Comparison of ENCODE assay signal across 13 cellular contexts in the genomic region with DNA sequence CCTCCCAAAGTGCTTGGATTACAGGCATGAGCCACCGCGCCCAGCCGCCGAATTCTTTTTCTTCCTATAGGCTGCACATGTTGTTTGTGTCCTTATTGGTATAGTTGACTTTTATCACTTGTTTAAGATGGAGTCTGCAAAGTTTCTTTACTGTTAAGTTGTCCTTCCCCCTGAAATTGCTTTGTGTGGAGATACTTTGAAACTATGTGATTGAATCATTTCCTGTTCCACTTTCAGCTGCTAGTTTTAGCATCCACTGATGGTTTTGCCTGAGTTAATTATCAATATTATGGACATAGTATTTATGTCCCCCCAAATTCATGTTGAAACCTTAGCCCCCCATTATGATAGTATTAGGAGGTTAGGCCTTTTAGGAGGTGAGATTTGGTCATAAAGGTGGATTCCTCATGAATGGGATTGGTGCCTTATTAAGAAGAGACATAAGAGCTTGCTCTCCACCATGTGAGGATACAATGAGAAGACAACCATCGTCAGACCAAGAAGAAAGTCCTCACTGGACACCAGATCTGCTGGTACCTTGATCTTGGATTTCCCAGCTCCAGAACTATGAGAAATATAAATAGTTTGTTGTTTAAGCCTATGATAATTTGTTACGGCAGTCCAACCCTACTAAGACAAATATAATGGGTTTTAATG. TPM values are rescaled to one million over a fixed set of nuclear protein-coding genes. Genes with fewer than 3 reads are reported as not detected.
A peak's percentile ranks its signal among the peaks of the same experiment; 100 is the strongest.
DNase-seq lines count a peak whose midpoint lies in the region; ATAC-seq, FAIRE-seq and TF ChIP-seq lines count a peak whose summit lies in the region.
"Had no signal": no experiment of that assay in that cellular context is flagged by ENCODE, and none has a peak within 500 bp of the region (broad histone marks: within the 10 kb centered on the region; RNA-seq: fewer than 3 reads in every experiment).

No MANE protein-coding gene starts in this region.

- TF ChIP-seq CTCF in GM13977 (IDR thresholded peaks at IDR 0.05; ENCODE audit: extremely low read depth, insufficient read depth, missing control alignments) (no peak), Peyer's patch (IDR thresholded peaks at IDR 0.05) (no peak)

- DNase-seq in GM13977 (ENCODE audit: low spot score) (peak; percentile 26), frontal cortex (ENCODE audit: low spot score in 2 of 2) (no peak), Peyer's patch (no peak), sciatic nerve (ENCODE audit: low spot score) (no peak), ecto neural progenitor cell (ENCODE audit: low spot score) (no peak)
- no peak for DNase-seq in activated T-helper 1 cell treated with anti-CD3 and anti-CD28 coated beads, Interleukin-12 subunit alpha, Interleukin-12 subunit beta, Interleukin-2, Interleukin-4 antibody, amounts not matched to agents 30 ng/mL and 10 ng/mL and 1 ng/mL, durations not matched to agents 14 hours and 24 hours and 36 hours (ENCODE audit: low spot score)
- DNase-seq: amygdala, mesendoderm, NCI-H345, stomach, T-cell had no signal

- H3K27me3 Mint-ChIP-seq in activated T-helper 1 cell treated with anti-CD3 and anti-CD28 coated beads, Interleukin-12 subunit alpha, Interleukin-12 subunit beta, Interleukin-2, Interleukin-4 antibody, amounts not matched to agents 30 ng/mL and 10 ng/mL and 1 ng/mL, durations not matched to agents 14 hours and 24 hours and 36 hours (ENCODE audit: insufficient read depth) = no peaks in the 10 kb centered on the region
- H3K27me3 Mint-ChIP-seq: T-cell had no signal

- no peaks in the 10 kb centered on the region for H3K4me1 ChIP-seq in Peyer's patch
- H3K4me1 ChIP-seq: stomach had no signal

- ATAC-seq in GM19467 (IDR thresholded peaks at IDR 0.05; ENCODE audit: unreplicated experiment) (peak; percentile 76), HG03103 (IDR thresholded peaks at IDR 0.05; ENCODE audit: low read depth, unreplicated experiment) (peak; percentile 58), sciatic nerve (no peak)
- ATAC-seq: T-cell had no signal

- H3K36me3 Mint-ChIP-seq in activated T-helper 1 cell treated with anti-CD3 and anti-CD28 coated beads, Interleukin-12 subunit alpha, Interleukin-12 subunit beta, Interleukin-2, Interleukin-4 antibody, amounts not matched to agents 30 ng/mL and 10 ng/mL and 1 ng/mL, durations not matched to agents 14 hours and 24 hours and 36 hours (ENCODE audit: low read depth) = peaks cover 29% of the 10 kb centered on the region

- H3K4me1 Mint-ChIP-seq in activated T-helper 1 cell treated with anti-CD3 and anti-CD28 coated beads, Interleukin-12 subunit alpha, Interleukin-12 subunit beta, Interleukin-2, Interleukin-4 antibody, amounts not matched to agents 30 ng/mL and 10 ng/mL and 1 ng/mL, durations not matched to agents 14 hours and 24 hours and 36 hours (ENCODE audit: low read depth) = peaks cover 31% of the 10 kb centered on the region

- H3K9me3 ChIP-seq in Peyer's patch = no peaks in the 10 kb centered on the region
- H3K9me3 ChIP-seq: stomach had no signal

- no peak for FAIRE-seq in frontal cortex (lab: Jason Lieb, UNC)

- H3K9me3 Mint-ChIP-seq in activated T-helper 1 cell treated with anti-CD3 and anti-CD28 coated beads, Interleukin-12 subunit alpha, Interleukin-12 subunit beta, Interleukin-2, Interleukin-4 antibody, amounts not matched to agents 30 ng/mL and 10 ng/mL and 1 ng/mL, durations not matched to agents 14 hours and 24 hours and 36 hours = no peaks in the 10 kb centered on the region
- H3K9me3 Mint-ChIP-seq: T-cell had no signal

- H3K4me3 ChIP-seq in Peyer's patch = no peak overlapping the region
- H3K4me3 ChIP-seq: stomach had no signal

- intact Hi-C loops in activated T-helper 1 cell treated with anti-CD3 and anti-CD28 coated beads, Interleukin-12 subunit alpha, Interleukin-12 subunit beta, Interleukin-2, Interleukin-4 antibody, amounts not matched to agents 30 ng/mL and 10 ng/mL and 1 ng/mL, durations not matched to agents 14 hours and 24 hours and 36 hours (cut with micrococcal nuclease) = no loop called here
- intact Hi-C loops in sciatic nerve (cut with DNase I) = no loop called here

- TF ChIP-seq POLR2A in Peyer's patch (IDR thresholded peaks at IDR 0.05) = no peak

- H3K36me3 ChIP-seq in Peyer's patch = peaks cover 0 to 13% (median 0%) of the 10 kb centered on the region in 3 donors

- no peak overlapping the region for H3K27ac ChIP-seq in Peyer's patch
- H3K27ac ChIP-seq: stomach had no signal

- no peak overlapping the region for H3K4me3 Mint-ChIP-seq in activated T-helper 1 cell treated with anti-CD3 and anti-CD28 coated beads, Interleukin-12 subunit alpha, Interleukin-12 subunit beta, Interleukin-2, Interleukin-4 antibody, amounts not matched to agents 30 ng/mL and 10 ng/mL and 1 ng/mL, durations not matched to agents 14 hours and 24 hours and 36 hours
- H3K4me3 Mint-ChIP-seq: T-cell had no signal

- in situ Hi-C loops in GM13977 (cut with MboI; ENCODE audit: low pct_unique_long_range_greater_than_20kb, low sequenced_read_pairs, unreplicated experiment) = no loop called here

- H3K27ac Mint-ChIP-seq in activated T-helper 1 cell treated with anti-CD3 and anti-CD28 coated beads, Interleukin-12 subunit alpha, Interleukin-12 subunit beta, Interleukin-2, Interleukin-4 antibody, amounts not matched to agents 30 ng/mL and 10 ng/mL and 1 ng/mL, durations not matched to agents 14 hours and 24 hours and 36 hours = peak overlapping the region; percentile 42
- H3K27ac Mint-ChIP-seq: T-cell had no signal

- H3K27me3 ChIP-seq in Peyer's patch = no peaks in the 10 kb centered on the region
- H3K27me3 ChIP-seq: stomach had no signal

RNA-seq across cellular contexts. Expression of gene PPHLN1, which starts 34.9 kb away (rescaled TPM):
- total RNA-seq in activated T-helper 1 cell treated with anti-CD3 and anti-CD28 coated beads, Interleukin-12 subunit alpha, Interleukin-12 subunit beta, Interleukin-2, Interleukin-4 antibody, amounts not matched to agents 30 ng/mL and 10 ng/mL and 1 ng/mL, durations not matched to agents 14 hours and 24 hours and 36 hours = 89.2 and 90.1 TPM in 2 replicates
- 82.3 TPM for total RNA-seq in frontal cortex
- 100 to 1,000 TPM in 1 of 4 donors, 10 to 100 TPM in 3; 63.2 to 175 (median 68.1) TPM for total RNA-seq in Peyer's patch
- total RNA-seq in sciatic nerve = 50.8 TPM

RNA-seq across cellular contexts. Expression of gene ZCRB1, which starts 35.0 kb away (rescaled TPM):
- 47.4 and 58.2 TPM in 2 replicates for total RNA-seq in activated T-helper 1 cell treated with anti-CD3 and anti-CD28 coated beads, Interleukin-12 subunit alpha, Interleukin-12 subunit beta, Interleukin-2, Interleukin-4 antibody, amounts not matched to agents 30 ng/mL and 10 ng/mL and 1 ng/mL, durations not matched to agents 14 hours and 24 hours and 36 hours
- total RNA-seq in frontal cortex (24.9 TPM), Peyer's patch (10 to 100 TPM in 3 of 4 donors, 1 to 10 TPM in 1; 9.1 to 18.7 (median 12.2) TPM), sciatic nerve (43.1 TPM)
